Comparison of ENCODE assay signal across 1 cellular context in the genomic region with DNA sequence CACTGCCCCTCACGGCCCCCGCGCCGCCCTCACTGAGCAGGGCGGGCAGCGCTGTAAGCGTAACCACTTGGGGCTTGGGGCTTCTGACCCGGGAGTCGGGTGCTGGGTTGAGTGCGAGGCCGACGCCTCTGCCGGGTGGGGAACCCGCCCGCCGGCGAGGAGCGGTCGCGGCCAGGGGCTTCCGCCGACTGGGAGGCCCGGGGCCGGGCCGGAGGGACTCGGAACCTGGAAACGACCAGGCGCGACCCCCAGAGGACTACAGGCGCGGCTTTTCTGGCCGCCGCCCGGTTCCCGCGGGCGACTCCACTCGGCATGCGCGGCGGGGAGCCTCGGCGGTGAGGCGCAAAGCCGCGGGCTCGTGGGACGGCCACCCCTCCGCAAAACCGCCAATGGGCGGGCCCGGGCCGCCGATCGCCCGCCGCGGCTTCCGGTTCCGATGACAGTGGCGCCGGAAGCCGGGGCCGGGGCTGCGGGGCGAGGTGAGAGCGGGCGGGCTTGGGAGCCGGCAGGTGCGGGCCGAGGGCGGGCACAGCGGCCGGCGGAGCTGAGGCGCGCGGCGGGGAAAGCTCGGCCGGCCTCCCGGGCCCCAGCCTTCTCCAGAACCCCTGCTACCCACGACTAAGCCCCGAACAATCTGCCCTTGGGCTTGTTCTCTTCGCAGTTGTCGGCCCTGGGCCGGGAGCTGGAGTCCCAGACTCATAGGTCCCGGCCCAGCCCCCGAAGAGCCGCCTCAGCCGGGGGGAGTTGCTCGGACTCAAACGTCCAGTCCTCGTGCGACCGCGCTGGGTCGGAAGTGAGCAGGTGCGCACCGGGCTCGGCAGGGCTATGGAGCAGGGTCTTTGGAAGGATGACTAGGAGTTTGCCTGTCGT.
TF ChIP-seq lines count a peak whose summit lies in the region.

RMND5B (plus strand) TSS at position 439 of the 870 bp plus-strand sequence. CDS start 7,106 bp downstream, outside the sequence.

TF ChIP-seq in K562, 482 proteins besides CTCF, POLR2A, EP300 and RAD21 (continued from another document and continues in another):
- TF ChIP-seq THRA (IDR thresholded peaks at IDR 0.05) (no peak), SETDB1 (IDR thresholded peaks at IDR 0.05; ENCODE audit: low read length) (no peak), BRCA1 (IDR thresholded peaks at IDR 0.05) (no peak), BRCA1 (CRISPR knock-in tag; IDR thresholded peaks at IDR 0.05) (no peak), MCM7 (IDR thresholded peaks at IDR 0.05) (no peak), ATF7 (IDR thresholded peaks at IDR 0.05) (peak; percentile 99), FIP1L1 (IDR thresholded peaks at IDR 0.05; ENCODE audit: low read depth, low read length, poor library complexity, severe bottlenecking) (peak; percentile 88), ZNF354B (CRISPR knock-in tag; IDR thresholded peaks at IDR 0.05) (no peak), NR2C2 (CRISPR knock-in tag; IDR thresholded peaks at IDR 0.05) (no peak), NR2C2 (tag; IDR thresholded peaks at IDR 0.05) (peak; percentile 78), ZNF507 (tag; conservative IDR thresholded peaks at IDR 0.05) (no peak), CREM (IDR thresholded peaks at IDR 0.05; ENCODE audit: low read depth) (peak; percentile 81), NONO (IDR thresholded peaks at IDR 0.05; ENCODE audit: low read depth in 2 of 2, low read length in 1 of 2) (peak; percentile 68 to 98), YBX1 (IDR thresholded peaks at IDR 0.05) (no peak), CBX3 (IDR thresholded peaks at IDR 0.05; ENCODE audit: borderline replicate concordance in 1 of 2, low read length in 2 of 2) (0 out of 3 replicates have a peak, but pooled peaks of 1 of the 2 experiments have one; percentile 41), KLF1 (tag; IDR thresholded peaks at IDR 0.05) (peak; percentile 61; the same call in 1 of the 2 replicates), EP400 (IDR thresholded peaks at IDR 0.05) (peak; percentile 33; the same call in 1 of the 2 replicates), TFAP4 (CRISPR knock-in tag; IDR thresholded peaks at IDR 0.05; ENCODE audit: borderline replicate concordance) (peak; percentile 49; the same call in 1 of the 2 replicates), VEZF1 (CRISPR knock-in tag; IDR thresholded peaks at IDR 0.05) (peak; percentile 52), ZKSCAN1 (IDR thresholded peaks at IDR 0.05; ENCODE audit: low read depth, low read length) (0 out of 2 replicates have a peak, but pooled peaks have one; percentile 38), ZNF76 (CRISPR knock-in tag; IDR thresholded peaks at IDR 0.05; ENCODE audit: borderline replicate concordance) (no peak), SP1 (CRISPR knock-in tag; IDR thresholded peaks at IDR 0.05) (peak; percentile 7; the same call in 1 of the 2 replicates), MNT (conservative IDR thresholded peaks at IDR 0.05) (peak; percentile 71 to 86), PHF21A (IDR thresholded peaks at IDR 0.05; ENCODE audit: borderline replicate concordance, low read depth) (peak; percentile 18; the same call in 1 of the 2 replicates)
- TF ChIP-seq, protein P1, sequence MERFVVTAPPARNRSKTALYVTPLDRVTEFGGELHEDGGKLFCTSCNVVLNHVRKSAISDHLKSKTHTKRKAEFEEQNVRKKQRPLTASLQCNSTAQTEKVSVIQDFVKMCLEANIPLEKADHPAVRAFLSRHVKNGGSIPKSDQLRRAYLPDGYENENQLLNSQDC (CRISPR knock-in tag; IDR thresholded peaks at IDR 0.05) = no peak; the same call in 1 of the 2 replicates
- TF ChIP-seq, protein P2, sequence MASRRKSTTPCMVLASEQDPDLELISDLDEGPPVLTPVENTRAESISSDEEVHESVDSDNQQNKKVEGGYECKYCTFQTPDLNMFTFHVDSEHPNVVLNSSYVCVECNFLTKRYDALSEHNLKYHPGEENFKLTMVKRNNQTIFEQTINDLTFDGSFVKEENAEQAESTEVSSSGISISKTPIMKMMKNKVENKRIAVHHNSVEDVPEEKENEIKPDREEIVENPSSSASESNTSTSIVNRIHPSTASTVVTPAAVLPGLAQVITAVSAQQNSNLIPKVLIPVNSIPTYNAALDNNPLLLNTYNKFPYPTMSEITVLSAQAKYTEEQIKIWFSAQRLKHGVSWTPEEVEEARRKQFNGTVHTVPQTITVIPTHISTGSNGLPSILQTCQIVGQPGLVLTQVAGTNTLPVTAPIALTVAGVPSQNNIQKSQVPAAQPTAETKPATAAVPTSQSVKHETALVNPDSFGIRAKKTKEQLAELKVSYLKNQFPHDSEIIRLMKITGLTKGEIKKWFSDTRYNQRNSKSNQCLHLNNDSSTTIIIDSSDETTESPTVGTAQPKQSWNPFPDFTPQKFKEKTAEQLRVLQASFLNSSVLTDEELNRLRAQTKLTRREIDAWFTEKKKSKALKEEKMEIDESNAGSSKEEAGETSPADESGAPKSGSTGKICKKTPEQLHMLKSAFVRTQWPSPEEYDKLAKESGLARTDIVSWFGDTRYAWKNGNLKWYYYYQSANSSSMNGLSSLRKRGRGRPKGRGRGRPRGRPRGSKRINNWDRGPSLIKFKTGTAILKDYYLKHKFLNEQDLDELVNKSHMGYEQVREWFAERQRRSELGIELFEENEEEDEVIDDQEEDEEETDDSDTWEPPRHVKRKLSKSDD (conservative IDR thresholded peaks at IDR 0.05; ENCODE audit: low read length) = no peak
- TF ChIP-seq, protein P3, sequence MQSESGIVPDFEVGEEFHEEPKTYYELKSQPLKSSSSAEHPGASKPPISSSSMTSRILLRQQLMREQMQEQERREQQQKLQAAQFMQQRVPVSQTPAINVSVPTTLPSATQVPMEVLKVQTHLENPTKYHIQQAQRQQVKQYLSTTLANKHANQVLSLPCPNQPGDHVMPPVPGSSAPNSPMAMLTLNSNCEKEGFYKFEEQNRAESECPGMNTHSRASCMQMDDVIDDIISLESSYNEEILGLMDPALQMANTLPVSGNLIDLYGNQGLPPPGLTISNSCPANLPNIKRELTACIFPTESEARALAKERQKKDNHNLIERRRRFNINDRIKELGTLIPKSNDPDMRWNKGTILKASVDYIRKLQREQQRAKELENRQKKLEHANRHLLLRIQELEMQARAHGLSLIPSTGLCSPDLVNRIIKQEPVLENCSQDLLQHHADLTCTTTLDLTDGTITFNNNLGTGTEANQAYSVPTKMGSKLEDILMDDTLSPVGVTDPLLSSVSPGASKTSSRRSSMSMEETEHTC (IDR thresholded peaks at IDR 0.05) = no peak
- TF ChIP-seq, protein P4, sequence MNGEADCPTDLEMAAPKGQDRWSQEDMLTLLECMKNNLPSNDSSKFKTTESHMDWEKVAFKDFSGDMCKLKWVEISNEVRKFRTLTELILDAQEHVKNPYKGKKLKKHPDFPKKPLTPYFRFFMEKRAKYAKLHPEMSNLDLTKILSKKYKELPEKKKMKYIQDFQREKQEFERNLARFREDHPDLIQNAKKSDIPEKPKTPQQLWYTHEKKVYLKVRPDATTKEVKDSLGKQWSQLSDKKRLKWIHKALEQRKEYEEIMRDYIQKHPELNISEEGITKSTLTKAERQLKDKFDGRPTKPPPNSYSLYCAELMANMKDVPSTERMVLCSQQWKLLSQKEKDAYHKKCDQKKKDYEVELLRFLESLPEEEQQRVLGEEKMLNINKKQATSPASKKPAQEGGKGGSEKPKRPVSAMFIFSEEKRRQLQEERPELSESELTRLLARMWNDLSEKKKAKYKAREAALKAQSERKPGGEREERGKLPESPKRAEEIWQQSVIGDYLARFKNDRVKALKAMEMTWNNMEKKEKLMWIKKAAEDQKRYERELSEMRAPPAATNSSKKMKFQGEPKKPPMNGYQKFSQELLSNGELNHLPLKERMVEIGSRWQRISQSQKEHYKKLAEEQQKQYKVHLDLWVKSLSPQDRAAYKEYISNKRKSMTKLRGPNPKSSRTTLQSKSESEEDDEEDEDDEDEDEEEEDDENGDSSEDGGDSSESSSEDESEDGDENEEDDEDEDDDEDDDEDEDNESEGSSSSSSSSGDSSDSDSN (IDR thresholded peaks at IDR 0.05; ENCODE audit: borderline replicate concordance in 1 of 2, low read depth in 2 of 2, low read length in 2 of 2) = peak in 1 of 2 experiments; percentile 64; a peak in 1 of 4 replicates
